8 cellular contexts compared by ENCODE assay signal in genomic region chr5:149832636-149833035, GRCh38.
"Had no signal": no experiment of that assay in that cellular context is flagged by ENCODE, and none has a peak within 500 bp of the region (broad histone marks: within the 10 kb centered on the region; RNA-seq: fewer than 3 reads in every experiment).

No MANE protein-coding gene starts in this region.

- ATAC-seq: GM23338, HCT116 had no signal

- H3K27ac Mint-ChIP-seq: HFFc6 had no signal

- H3K4me2 ChIP-seq: GM23338 had no signal

- H3K9ac ChIP-seq: GM23248 had no signal

- H3K4me1 ChIP-seq: HAP-1 had no signal

- H3K4me3 Mint-ChIP-seq: GM23338, HFFc6 had no signal

- H2AFZ ChIP-seq: GM23248, GM23338 had no signal

- H3K9me3 ChIP-seq: HAP-1 had no signal

- DNase-seq: GM23248, GOT3, H7, HCEC 1CT, HFFc6 had no signal

- H3K9me3 Mint-ChIP-seq: GM23338, HFFc6 had no signal

- H3K4me3 ChIP-seq: GM23248, GM23338, HAP-1 had no signal

- H3K27ac ChIP-seq: GM23248 had no signal
